1 cellular context compared by ENCODE assay signal in the genomic region with DNA sequence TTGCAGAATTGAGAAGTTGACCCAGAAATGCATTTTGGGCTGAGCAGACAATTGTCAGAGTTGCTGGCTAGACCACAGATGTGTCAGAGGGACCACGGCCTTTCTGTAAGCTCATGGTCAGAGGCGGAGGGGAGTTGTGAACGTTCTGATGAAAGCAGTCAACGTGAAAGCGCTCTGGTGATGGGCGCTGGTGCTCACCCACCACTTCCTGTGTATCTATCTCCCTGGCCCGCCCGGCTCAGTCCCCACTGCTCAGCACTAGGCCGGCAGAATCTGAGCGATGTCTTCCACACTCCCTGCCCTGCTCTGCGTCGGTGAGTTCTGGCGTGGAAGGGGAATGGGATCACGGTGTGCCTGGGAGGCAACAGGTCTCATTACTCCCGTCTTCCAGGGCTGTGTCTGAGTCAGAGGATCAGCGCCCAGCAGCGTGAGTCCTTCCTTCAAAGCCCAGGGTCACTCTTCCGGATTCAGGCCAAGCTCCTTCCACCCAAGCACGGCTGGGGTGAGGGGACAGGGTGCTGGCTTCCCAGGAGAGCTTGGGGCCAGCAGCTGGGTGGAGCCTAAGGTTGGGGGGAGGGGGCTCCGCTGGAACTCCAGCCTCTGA.
TF ChIP-seq lines count a peak whose summit lies in the region.

A gene with protein sequence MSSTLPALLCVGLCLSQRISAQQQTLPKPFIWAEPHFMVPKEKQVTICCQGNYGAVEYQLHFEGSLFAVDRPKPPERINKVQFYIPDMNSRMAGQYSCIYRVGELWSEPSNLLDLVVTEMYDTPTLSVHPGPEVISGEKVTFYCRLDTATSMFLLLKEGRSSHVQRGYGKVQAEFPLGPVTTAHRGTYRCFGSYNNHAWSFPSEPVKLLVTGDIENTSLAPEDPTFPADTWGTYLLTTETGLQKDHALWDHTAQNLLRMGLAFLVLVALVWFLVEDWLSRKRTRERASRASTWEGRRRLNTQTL (plus strand): TSS at position 241 of the 604 bp plus-strand sequence. CDS start 40 bp downstream, at position 281.

TF ChIP-seq in K562, 482 proteins besides CTCF, POLR2A, EP300 and RAD21 (continued from another document and continues in another):
- TF ChIP-seq, protein P1, sequence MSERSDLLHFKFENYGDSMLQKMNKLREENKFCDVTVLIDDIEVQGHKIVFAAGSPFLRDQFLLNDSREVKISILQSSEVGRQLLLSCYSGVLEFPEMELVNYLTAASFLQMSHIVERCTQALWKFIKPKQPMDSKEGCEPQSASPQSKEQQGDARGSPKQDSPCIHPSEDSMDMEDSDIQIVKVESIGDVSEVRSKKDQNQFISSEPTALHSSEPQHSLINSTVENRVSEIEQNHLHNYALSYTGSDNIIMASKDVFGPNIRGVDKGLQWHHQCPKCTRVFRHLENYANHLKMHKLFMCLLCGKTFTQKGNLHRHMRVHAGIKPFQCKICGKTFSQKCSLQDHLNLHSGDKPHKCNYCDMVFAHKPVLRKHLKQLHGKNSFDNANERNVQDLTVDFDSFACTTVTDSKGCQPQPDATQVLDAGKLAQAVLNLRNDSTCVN (CRISPR knock-in tag; IDR thresholded peaks at IDR 0.05) = no peak
- TF ChIP-seq PTBP1 (IDR thresholded peaks at IDR 0.05; ENCODE audit: low read depth, low read length) = no peak
- no peak for TF ChIP-seq PCBP1 (IDR thresholded peaks at IDR 0.05; ENCODE audit: low read depth, low read length, poor library complexity, severe bottlenecking)
- TF ChIP-seq ZKSCAN1 (IDR thresholded peaks at IDR 0.05; ENCODE audit: low read depth, low read length) = 0 out of 2 replicates have a peak, but pooled peaks have one; percentile 13
- no peak for TF ChIP-seq SAP30 (IDR thresholded peaks at IDR 0.05; ENCODE audit: borderline replicate concordance, insufficient read depth, low read depth, low read length, poor library complexity, severe bottlenecking)
- no peak for TF ChIP-seq SMARCB1 (IDR thresholded peaks at IDR 0.05; ENCODE audit: insufficient read length, low read depth)
- no peak for TF ChIP-seq GTF2A2 (tag; IDR thresholded peaks at IDR 0.05)
- TF ChIP-seq YY1 (IDR thresholded peaks at IDR 0.05; ENCODE audit: borderline replicate concordance in 1 of 3, control insufficient read depth in 1 of 3, extremely low read depth in 1 of 3, insufficient read depth in 3 of 3, insufficient read length in 1 of 3, insufficient replicate concordance in 2 of 3, low read depth in 1 of 3, low read length in 2 of 3) = no peak
- no peak for TF ChIP-seq BHLHE40 (IDR thresholded peaks at IDR 0.05; ENCODE audit: low read length)
- TF ChIP-seq, protein P2, sequence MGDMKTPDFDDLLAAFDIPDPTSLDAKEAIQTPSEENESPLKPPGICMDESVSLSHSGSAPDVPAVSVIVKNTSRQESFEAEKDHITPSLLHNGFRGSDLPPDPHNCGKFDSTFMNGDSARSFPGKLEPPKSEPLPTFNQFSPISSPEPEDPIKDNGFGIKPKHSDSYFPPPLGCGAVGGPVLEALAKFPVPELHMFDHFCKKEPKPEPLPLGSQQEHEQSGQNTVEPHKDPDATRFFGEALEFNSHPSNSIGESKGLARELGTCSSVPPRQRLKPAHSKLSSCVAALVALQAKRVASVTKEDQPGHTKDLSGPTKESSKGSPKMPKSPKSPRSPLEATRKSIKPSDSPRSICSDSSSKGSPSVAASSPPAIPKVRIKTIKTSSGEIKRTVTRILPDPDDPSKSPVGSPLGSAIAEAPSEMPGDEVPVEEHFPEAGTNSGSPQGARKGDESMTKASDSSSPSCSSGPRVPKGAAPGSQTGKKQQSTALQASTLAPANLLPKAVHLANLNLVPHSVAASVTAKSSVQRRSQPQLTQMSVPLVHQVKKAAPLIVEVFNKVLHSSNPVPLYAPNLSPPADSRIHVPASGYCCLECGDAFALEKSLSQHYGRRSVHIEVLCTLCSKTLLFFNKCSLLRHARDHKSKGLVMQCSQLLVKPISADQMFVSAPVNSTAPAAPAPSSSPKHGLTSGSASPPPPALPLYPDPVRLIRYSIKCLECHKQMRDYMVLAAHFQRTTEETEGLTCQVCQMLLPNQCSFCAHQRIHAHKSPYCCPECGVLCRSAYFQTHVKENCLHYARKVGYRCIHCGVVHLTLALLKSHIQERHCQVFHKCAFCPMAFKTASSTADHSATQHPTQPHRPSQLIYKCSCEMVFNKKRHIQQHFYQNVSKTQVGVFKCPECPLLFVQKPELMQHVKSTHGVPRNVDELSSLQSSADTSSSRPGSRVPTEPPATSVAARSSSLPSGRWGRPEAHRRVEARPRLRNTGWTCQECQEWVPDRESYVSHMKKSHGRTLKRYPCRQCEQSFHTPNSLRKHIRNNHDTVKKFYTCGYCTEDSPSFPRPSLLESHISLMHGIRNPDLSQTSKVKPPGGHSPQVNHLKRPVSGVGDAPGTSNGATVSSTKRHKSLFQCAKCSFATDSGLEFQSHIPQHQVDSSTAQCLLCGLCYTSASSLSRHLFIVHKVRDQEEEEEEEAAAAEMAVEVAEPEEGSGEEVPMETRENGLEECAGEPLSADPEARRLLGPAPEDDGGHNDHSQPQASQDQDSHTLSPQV (IDR thresholded peaks at IDR 0.05) = no peak
- TF ChIP-seq ZNF184 (CRISPR knock-in tag; IDR thresholded peaks at IDR 0.05) = no peak
- TF ChIP-seq, protein P3, sequence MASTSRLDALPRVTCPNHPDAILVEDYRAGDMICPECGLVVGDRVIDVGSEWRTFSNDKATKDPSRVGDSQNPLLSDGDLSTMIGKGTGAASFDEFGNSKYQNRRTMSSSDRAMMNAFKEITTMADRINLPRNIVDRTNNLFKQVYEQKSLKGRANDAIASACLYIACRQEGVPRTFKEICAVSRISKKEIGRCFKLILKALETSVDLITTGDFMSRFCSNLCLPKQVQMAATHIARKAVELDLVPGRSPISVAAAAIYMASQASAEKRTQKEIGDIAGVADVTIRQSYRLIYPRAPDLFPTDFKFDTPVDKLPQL (IDR thresholded peaks at IDR 0.05; ENCODE audit: extremely low read depth, insufficient read length) = no peak
- TF ChIP-seq E2F3 (CRISPR knock-in tag; IDR thresholded peaks at IDR 0.05) = no peak
- TF ChIP-seq TAF9B (IDR thresholded peaks at IDR 0.05; ENCODE audit: partially characterized antibody) = peak; percentile 38
- TF ChIP-seq ARHGAP35 (IDR thresholded peaks at IDR 0.05; ENCODE audit: partially characterized antibody) = no peak
- no peak for TF ChIP-seq CCAR2 (IDR thresholded peaks at IDR 0.05; ENCODE audit: low read depth, low read length)
- TF ChIP-seq ZFPM2 (CRISPR knock-in tag; IDR thresholded peaks at IDR 0.05) = no peak
- no peak for TF ChIP-seq SMARCA5 (IDR thresholded peaks at IDR 0.05)
- TF ChIP-seq, protein P4, sequence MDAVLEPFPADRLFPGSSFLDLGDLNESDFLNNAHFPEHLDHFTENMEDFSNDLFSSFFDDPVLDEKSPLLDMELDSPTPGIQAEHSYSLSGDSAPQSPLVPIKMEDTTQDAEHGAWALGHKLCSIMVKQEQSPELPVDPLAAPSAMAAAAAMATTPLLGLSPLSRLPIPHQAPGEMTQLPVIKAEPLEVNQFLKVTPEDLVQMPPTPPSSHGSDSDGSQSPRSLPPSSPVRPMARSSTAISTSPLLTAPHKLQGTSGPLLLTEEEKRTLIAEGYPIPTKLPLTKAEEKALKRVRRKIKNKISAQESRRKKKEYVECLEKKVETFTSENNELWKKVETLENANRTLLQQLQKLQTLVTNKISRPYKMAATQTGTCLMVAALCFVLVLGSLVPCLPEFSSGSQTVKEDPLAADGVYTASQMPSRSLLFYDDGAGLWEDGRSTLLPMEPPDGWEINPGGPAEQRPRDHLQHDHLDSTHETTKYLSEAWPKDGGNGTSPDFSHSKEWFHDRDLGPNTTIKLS (IDR thresholded peaks at IDR 0.05; ENCODE audit: borderline replicate concordance, low read depth) = no peak
- TF ChIP-seq ZNF175 (CRISPR knock-in tag; IDR thresholded peaks at IDR 0.05; ENCODE audit: low read depth) = no peak
- TF ChIP-seq SNIP1 (IDR thresholded peaks at IDR 0.05; ENCODE audit: low read depth) = no peak
- no peak for TF ChIP-seq ATF1 (CRISPR knock-in tag; IDR thresholded peaks at IDR 0.05)
- 0 out of 2 replicates have a peak, but pooled peaks have one; percentile 17 for TF ChIP-seq ATF1 (tag; IDR thresholded peaks at IDR 0.05)
- TF ChIP-seq GTF2E2 (tag; IDR thresholded peaks at IDR 0.05) = no peak
- no peak for TF ChIP-seq BRF1 (IDR thresholded peaks at IDR 0.05; ENCODE audit: borderline replicate concordance, extremely low read depth, insufficient read length)
- no peak for TF ChIP-seq POLR2AphosphoS5 (IDR thresholded peaks at IDR 0.05; ENCODE audit: control insufficient read depth, insufficient read depth, low read depth, low read length)
- no peak for TF ChIP-seq TBL1XR1 (IDR thresholded peaks at IDR 0.05; ENCODE audit: low read length in 2 of 2)
- TF ChIP-seq GABPB2 (CRISPR knock-in tag; conservative IDR thresholded peaks at IDR 0.05) = no peak
- no peak for TF ChIP-seq BMI1 (IDR thresholded peaks at IDR 0.05; ENCODE audit: low read length)
- TF ChIP-seq CREBBP (IDR thresholded peaks at IDR 0.05; ENCODE audit: low read depth, low read length) = no peak
- TF ChIP-seq C11orf30 (IDR thresholded peaks at IDR 0.05; ENCODE audit: low read depth) = no peak
- no peak for TF ChIP-seq ZNF668 (CRISPR knock-in tag; IDR thresholded peaks at IDR 0.05)
- TF ChIP-seq, protein P5, sequence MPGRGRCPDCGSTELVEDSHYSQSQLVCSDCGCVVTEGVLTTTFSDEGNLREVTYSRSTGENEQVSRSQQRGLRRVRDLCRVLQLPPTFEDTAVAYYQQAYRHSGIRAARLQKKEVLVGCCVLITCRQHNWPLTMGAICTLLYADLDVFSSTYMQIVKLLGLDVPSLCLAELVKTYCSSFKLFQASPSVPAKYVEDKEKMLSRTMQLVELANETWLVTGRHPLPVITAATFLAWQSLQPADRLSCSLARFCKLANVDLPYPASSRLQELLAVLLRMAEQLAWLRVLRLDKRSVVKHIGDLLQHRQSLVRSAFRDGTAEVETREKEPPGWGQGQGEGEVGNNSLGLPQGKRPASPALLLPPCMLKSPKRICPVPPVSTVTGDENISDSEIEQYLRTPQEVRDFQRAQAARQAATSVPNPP (IDR thresholded peaks at IDR 0.05; ENCODE audit: borderline replicate concordance, insufficient read depth, insufficient read length) = no peak
- no peak for TF ChIP-seq KDM4B (IDR thresholded peaks at IDR 0.05; ENCODE audit: borderline replicate concordance in 2 of 2, low read depth in 1 of 2)
- TF ChIP-seq, protein P6, sequence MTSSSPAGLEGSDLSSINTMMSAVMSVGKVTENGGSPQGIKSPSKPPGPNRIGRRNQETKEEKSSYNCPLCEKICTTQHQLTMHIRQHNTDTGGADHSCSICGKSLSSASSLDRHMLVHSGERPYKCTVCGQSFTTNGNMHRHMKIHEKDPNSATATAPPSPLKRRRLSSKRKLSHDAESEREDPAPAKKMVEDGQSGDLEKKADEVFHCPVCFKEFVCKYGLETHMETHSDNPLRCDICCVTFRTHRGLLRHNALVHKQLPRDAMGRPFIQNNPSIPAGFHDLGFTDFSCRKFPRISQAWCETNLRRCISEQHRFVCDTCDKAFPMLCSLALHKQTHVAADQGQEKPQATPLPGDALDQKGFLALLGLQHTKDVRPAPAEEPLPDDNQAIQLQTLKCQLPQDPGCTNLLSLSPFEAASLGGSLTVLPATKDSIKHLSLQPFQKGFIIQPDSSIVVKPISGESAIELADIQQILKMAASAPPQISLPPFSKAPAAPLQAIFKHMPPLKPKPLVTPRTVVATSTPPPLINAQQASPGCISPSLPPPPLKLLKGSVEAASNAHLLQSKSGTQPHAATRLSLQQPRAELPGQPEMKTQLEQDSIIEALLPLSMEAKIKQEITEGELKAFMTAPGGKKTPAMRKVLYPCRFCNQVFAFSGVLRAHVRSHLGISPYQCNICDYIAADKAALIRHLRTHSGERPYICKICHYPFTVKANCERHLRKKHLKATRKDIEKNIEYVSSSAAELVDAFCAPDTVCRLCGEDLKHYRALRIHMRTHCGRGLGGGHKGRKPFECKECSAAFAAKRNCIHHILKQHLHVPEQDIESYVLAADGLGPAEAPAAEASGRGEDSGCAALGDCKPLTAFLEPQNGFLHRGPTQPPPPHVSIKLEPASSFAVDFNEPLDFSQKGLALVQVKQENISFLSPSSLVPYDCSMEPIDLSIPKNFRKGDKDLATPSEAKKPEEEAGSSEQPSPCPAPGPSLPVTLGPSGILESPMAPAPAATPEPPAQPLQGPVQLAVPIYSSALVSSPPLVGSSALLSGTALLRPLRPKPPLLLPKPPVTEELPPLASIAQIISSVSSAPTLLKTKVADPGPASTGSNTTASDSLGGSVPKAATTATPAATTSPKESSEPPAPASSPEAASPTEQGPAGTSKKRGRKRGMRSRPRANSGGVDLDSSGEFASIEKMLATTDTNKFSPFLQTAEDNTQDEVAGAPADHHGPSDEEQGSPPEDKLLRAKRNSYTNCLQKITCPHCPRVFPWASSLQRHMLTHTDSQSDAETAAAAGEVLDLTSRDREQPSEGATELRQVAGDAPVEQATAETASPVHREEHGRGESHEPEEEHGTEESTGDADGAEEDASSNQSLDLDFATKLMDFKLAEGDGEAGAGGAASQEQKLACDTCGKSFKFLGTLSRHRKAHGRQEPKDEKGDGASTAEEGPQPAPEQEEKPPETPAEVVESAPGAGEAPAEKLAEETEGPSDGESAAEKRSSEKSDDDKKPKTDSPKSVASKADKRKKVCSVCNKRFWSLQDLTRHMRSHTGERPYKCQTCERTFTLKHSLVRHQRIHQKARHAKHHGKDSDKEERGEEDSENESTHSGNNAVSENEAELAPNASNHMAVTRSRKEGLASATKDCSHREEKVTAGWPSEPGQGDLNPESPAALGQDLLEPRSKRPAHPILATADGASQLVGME (CRISPR knock-in tag; IDR thresholded peaks at IDR 0.05) = no peak
- no peak for TF ChIP-seq FOS (IDR thresholded peaks at IDR 0.05; ENCODE audit: extremely low read depth, insufficient read length)
